Comparison of ENCODE assay signal across 9 cellular contexts in the genomic region with DNA sequence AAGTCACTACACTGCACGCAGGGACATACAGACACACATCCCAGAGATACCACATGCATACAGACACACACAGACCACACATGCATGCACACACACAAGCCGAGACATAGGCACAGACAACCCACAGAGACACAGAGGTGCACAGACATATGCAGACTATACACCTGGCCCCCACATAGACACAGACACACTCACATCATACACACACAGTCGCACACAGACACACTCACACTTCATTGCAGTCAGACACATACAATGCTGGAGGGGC. TPM values are rescaled to one million over a fixed set of nuclear protein-coding genes. Genes with fewer than 3 reads are reported as not detected.
DNase-seq lines count a peak whose midpoint lies in the region; ATAC-seq, FAIRE-seq and TF ChIP-seq lines count a peak whose summit lies in the region.
"Had no signal": no experiment of that assay in that cellular context is flagged by ENCODE, and none has a peak within 500 bp of the region (broad histone marks: within the 10 kb centered on the region; RNA-seq: fewer than 3 reads in every experiment).

No MANE protein-coding gene starts in this region.

- no peaks in the 10 kb centered on the region for H3K27me3 ChIP-seq in astrocyte (ENCODE audit: insufficient read depth, low read length)
- peaks cover 6% of the 10 kb centered on the region for H3K27me3 ChIP-seq in mesendoderm (ENCODE audit: insufficient read depth, low read length, poor library complexity)

- peaks cover 5% of the 10 kb centered on the region in 2 donors for H3K36me3 Mint-ChIP-seq in activated T-cell treated with anti-CD3 and anti-CD28 coated beads, Interleukin-2, amount 50 U/mL, for 72 hours (ENCODE audit: insufficient read depth in 2 of 2)
- H3K36me3 Mint-ChIP-seq in astrocyte (ENCODE audit: low read depth, unreplicated experiment) (no peaks in the 10 kb centered on the region), type B pancreatic cell (no peaks in the 10 kb centered on the region)

- peak overlapping the region; percentile 5 to 32 for H3K4me3 Mint-ChIP-seq in activated T-cell treated with anti-CD3 and anti-CD28 coated beads, Interleukin-2, amount 50 U/mL, for 72 hours
- H3K4me3 Mint-ChIP-seq in astrocyte (ENCODE audit: unreplicated experiment) (peak overlapping the region; percentile 74), type B pancreatic cell (peak overlapping the region; percentile 85)

- H3K4me3 ChIP-seq in astrocyte (ENCODE audit: insufficient read depth, low read depth, low read length) (peak overlapping the region; percentile 45), mesendoderm (ENCODE audit: low read length) (no peak overlapping the region)

- no peak for ATAC-seq in activated T-cell treated with anti-CD3 and anti-CD28 coated beads, Interleukin-2, amount 50 U/mL, for 72 hours (replicated peaks in 1 of 2)

- H3K79me2 ChIP-seq in astrocyte (ENCODE audit: insufficient read depth, low read length) (no peaks in the 10 kb centered on the region), mesendoderm (ENCODE audit: control insufficient read depth, insufficient read depth, low read length) (no peaks in the 10 kb centered on the region)

- H3K27ac Mint-ChIP-seq in activated T-cell treated with anti-CD3 and anti-CD28 coated beads, Interleukin-2, amount 50 U/mL, for 72 hours: no peak overlapping the region
- H3K27ac Mint-ChIP-seq in astrocyte (ENCODE audit: unreplicated experiment) (peak overlapping the region; percentile 22), type B pancreatic cell (peak overlapping the region; percentile 74)

- H3K9me3 Mint-ChIP-seq in activated T-cell treated with anti-CD3 and anti-CD28 coated beads, Interleukin-2, amount 50 U/mL, for 72 hours: peaks cover 2 to 3% of the 10 kb centered on the region in 2 donors
- H3K9me3 Mint-ChIP-seq in astrocyte (ENCODE audit: unreplicated experiment): no peaks in the 10 kb centered on the region
- no peaks in the 10 kb centered on the region for H3K9me3 Mint-ChIP-seq in type B pancreatic cell

- H4K8ac ChIP-seq in mesendoderm (ENCODE audit: low read depth, low read length): no peak overlapping the region

- no peaks in the 10 kb centered on the region for H3K79me1 ChIP-seq in mesendoderm (ENCODE audit: low read length)

- H3K4me1 ChIP-seq in astrocyte (ENCODE audit: insufficient read depth, low read length) (peaks cover 19% of the 10 kb centered on the region), mesendoderm (ENCODE audit: control insufficient read depth, low read depth, low read length) (no peaks in the 10 kb centered on the region)

- H3K36me3 ChIP-seq in astrocyte (ENCODE audit: insufficient read depth, low read length) (no peaks in the 10 kb centered on the region), mesendoderm (ENCODE audit: control insufficient read depth, insufficient read depth, low read length) (no peaks in the 10 kb centered on the region)

- no peaks in the 10 kb centered on the region for H4K20me1 ChIP-seq in astrocyte (ENCODE audit: insufficient read depth, low read length)

- no peak overlapping the region for H2AK5ac ChIP-seq in mesendoderm (ENCODE audit: low read length)

- no peak overlapping the region for H3K27ac ChIP-seq in astrocyte (ENCODE audit: low read depth, low read length)
- H3K27ac ChIP-seq in mesendoderm (ENCODE audit: low read depth, low read length): no peak overlapping the region

- H3K18ac ChIP-seq in mesendoderm (ENCODE audit: low read length): no peak overlapping the region

- no peak overlapping the region for H2BK5ac ChIP-seq in mesendoderm (ENCODE audit: low read length)

- peak overlapping the region; percentile 100 for H3K4me2 ChIP-seq in astrocyte (ENCODE audit: low read length)
- no peak overlapping the region for H3K4me2 ChIP-seq in mesendoderm (ENCODE audit: low read length)

- H3K4me1 Mint-ChIP-seq in activated T-cell treated with anti-CD3 and anti-CD28 coated beads, Interleukin-2, amount 50 U/mL, for 72 hours (ENCODE audit: low read depth): peaks cover 10% of the 10 kb centered on the region
- peaks cover 12% of the 10 kb centered on the region for H3K4me1 Mint-ChIP-seq in astrocyte (ENCODE audit: low read depth, unreplicated experiment)
- H3K4me1 Mint-ChIP-seq in type B pancreatic cell (ENCODE audit: unreplicated experiment): peaks cover 30% of the 10 kb centered on the region

- H3K27me3 Mint-ChIP-seq in activated T-cell treated with anti-CD3 and anti-CD28 coated beads, Interleukin-2, amount 50 U/mL, for 72 hours (ENCODE audit: low read depth): peaks cover 64% of the 10 kb centered on the region
- H3K27me3 Mint-ChIP-seq in astrocyte (ENCODE audit: low read depth, unreplicated experiment) (no peaks in the 10 kb centered on the region), type B pancreatic cell (peaks cover 46% of the 10 kb centered on the region)

- WGBS in mesendoderm (ENCODE audit: extremely low coverage, insufficient coverage, low lambda C conversion rate): no CpG with 5 or more reads among the region's 3 CpGs

- H2AFZ ChIP-seq in astrocyte (ENCODE audit: low read depth, low read length): peak overlapping the region; percentile 64

- FAIRE-seq in astrocyte (lab: Jason Lieb, UNC): no peak
- FAIRE-seq: D721Med had no signal

- no peak for DNase-seq in activated T-cell treated with anti-CD3 and anti-CD28 coated beads, Interleukin-2, amount 50 U/mL, for 72 hours
- DNase-seq in activated T-cell treated with anti-CD3 and anti-CD28 coated beads for 4 hours: no peak
- no peak for DNase-seq in astrocyte (ENCODE audit: low read depth)
- DNase-seq in mesendoderm: no peak
- DNase-seq in type B pancreatic cell (ENCODE audit: extremely low spot score, unreplicated experiment): no peak
- DNase-seq in amygdala (lab: John Stamatoyannopoulos, UW): no peak
- DNase-seq in cerebellar nuclear complex (lab: John Stamatoyannopoulos, UW): no peak
- DNase-seq in NCI-H146 (lab: John Stamatoyannopoulos, UW): no peak

- no peak overlapping the region for H2BK120ac ChIP-seq in mesendoderm (ENCODE audit: low read depth, low read length)

- peak overlapping the region; percentile 90 for H3K23ac ChIP-seq in mesendoderm (ENCODE audit: low read length)

- peak overlapping the region; percentile 52 for H3K9ac ChIP-seq in astrocyte (ENCODE audit: low read length)
- H3K9ac ChIP-seq in mesendoderm (ENCODE audit: low read length): no peak overlapping the region

- no peak overlapping the region for H4K5ac ChIP-seq in mesendoderm (ENCODE audit: low read length)

- H3K4ac ChIP-seq in mesendoderm (ENCODE audit: low read depth, low read length): no peak overlapping the region

- no peaks in the 10 kb centered on the region for H3K9me3 ChIP-seq in astrocyte (ENCODE audit: insufficient read depth, low read depth, low read length)

- no peak overlapping the region for H3K56ac ChIP-seq in mesendoderm (ENCODE audit: low read length)

- TF ChIP-seq CTCF in astrocyte (IDR thresholded peaks at IDR 0.05; ENCODE audit: insufficient read depth, low read depth, low read length) (no peak), type B pancreatic cell (conservative IDR thresholded peaks at IDR 0.05) (no peak)

- H2BK15ac ChIP-seq in mesendoderm (replicated peaks; ENCODE audit: low read depth): no peak overlapping the region

RNA-seq across cellular contexts. Expression of a gene that starts 1.2 kb away (rescaled TPM):
- total RNA-seq in activated T-cell treated with anti-CD3 and anti-CD28 coated beads, Interleukin-2, amount 50 U/mL, for 72 hours: 1 to 10 TPM; 1.7 to 2.3 TPM
- 24.5 and 27.3 TPM in 2 replicates for total RNA-seq in astrocyte
- polyA plus RNA-seq in mesendoderm (2013, experiment 1 of 2): 0.17 TPM
- polyA plus RNA-seq in mesendoderm (2013, experiment 2 of 2): 0.20 TPM
- total RNA-seq in type B pancreatic cell (ENCODE audit: low replicate concordance): 9.4 and 28.8 TPM in 2 replicates

Comparison
In these comparisons a context has a peak if more than half of its experiments do, and no peak if none do; other contexts are left out.
1. H3K4me3 Mint-ChIP-seq: peak in every context shown above with its lines; median percentile 85 in type B pancreatic cell; 74 in astrocyte; 18 in activated T-cell treated with anti-CD3 and anti-CD28 coated beads, Interleukin-2, amount 50 U/mL, for 72 hours.